In genomic region chr12:31403099-31403607, GRCh38 we compare ENCODE assay signal across 8 cellular contexts.
DNase-seq lines count a peak whose midpoint lies in the region; ATAC-seq and TF ChIP-seq lines count a peak whose summit lies in the region.
"Not testable (repeated sequence)": the region's sequence is repeated elsewhere in the genome, so short reads cannot be mapped to it uniquely, and the experiment has no call there.

No MANE protein-coding gene starts in this region.

- peak; percentile 62 for ATAC-seq in GM18858 (IDR thresholded peaks at IDR 0.05; ENCODE audit: unreplicated experiment)
- peak; percentile 72 for ATAC-seq in HG02981 (IDR thresholded peaks at IDR 0.05; ENCODE audit: unreplicated experiment)
- ATAC-seq in psoas muscle, result peak; percentile 96 to 100 (median 98)

- intact Hi-C loops in psoas muscle (cut with DNase I), result loop anchor here (1.0 to 2.0 kb wide), 2 partner anchors 233 to 234 kb away; no protein-coding TSS in a partner anchor

- 12 to 18% (median 17%) methylated on average over 7 of the region's 7 CpGs for WGBS in psoas muscle, 3 donors

- not testable (repeated sequence) for H3K27ac ChIP-seq in AG04450 (ENCODE audit: low read depth, low read length); cardiac muscle cell; psoas muscle

- TF ChIP-seq CTCF in AG04450 (IDR thresholded peaks at IDR 0.05; ENCODE audit: low read depth, low read length), result peak; percentile 95
- TF ChIP-seq CTCF in cardiac muscle cell (IDR thresholded peaks at IDR 0.05; ENCODE audit: low read depth, low read length), result peak; percentile 89
- TF ChIP-seq CTCF in psoas muscle (IDR thresholded peaks at IDR 0.05), result peak; percentile 94

- H3K27me3 ChIP-seq in AG04450 (ENCODE audit: control insufficient read depth, insufficient read depth, low read length); cardiac muscle cell; psoas muscle (ENCODE audit: insufficient read depth in 3 of 3, low read length in 2 of 3): not testable (repeated sequence)

- CTCF ChIA-PET in AG04450 (lab: Charles Lee), result interaction anchor here (0.6 to 3.3 kb wide), 64 partner anchors 9 to 1352 kb away, joined by 3 to 76 read pairs (median 5); partner anchors contain the start of genes AMN1 and DENND5B

- peak; percentile 92 for DNase-seq in AG04450 (ENCODE audit: low read depth, low spot score)
- peak; percentile 91 for DNase-seq in NCI-H1694 (lab: John Stamatoyannopoulos, UW)
- DNase-seq in SW 1271 (lab: John Stamatoyannopoulos, UW), result peak; percentile 60 to 94
- peak; percentile 93 for DNase-seq in amniotic epithelial cell (ENCODE audit: low read depth)
- peak; percentile 71 to 95 for DNase-seq in cardiac muscle cell (ENCODE audit: low read depth in 1 of 2, low spot score in 1 of 2)
- DNase-seq in psoas muscle, result peak in 1 of 2 donors; percentile 25

- H3K9me3 ChIP-seq in AG04450 (ENCODE audit: control insufficient read depth, insufficient read depth, low read length); cardiac muscle cell (ENCODE audit: low read depth); psoas muscle: not testable (repeated sequence)

- H3K36me3 ChIP-seq in cardiac muscle cell (peaks cover 53% of the 10 kb centered on the region), psoas muscle (ENCODE audit: insufficient read depth in 1 of 2, low read depth in 1 of 2) (peaks cover 0 to 48% of the 10 kb centered on the region in 2 donors)

- H3K4me3 ChIP-seq in AG04450 (ENCODE audit: low read depth, low read length); cardiac muscle cell; psoas muscle: not testable (repeated sequence)

- H3K4me1 ChIP-seq in cardiac muscle cell (ENCODE audit: low read depth); psoas muscle: not testable (repeated sequence)

- POLR2A ChIA-PET in AG04450 (lab: Yijun Ruan, JAX), result interaction anchor here (0.6 to 1.2 kb wide), 7 partner anchors 63 to 658 kb away, joined by 3 to 11 read pairs (median 4); partner anchors contain the start of gene DENND5B
